ENCODE assay signal across 25 cellular contexts in genomic region chr5:35120745-35121144, GRCh38.
"Had no signal": no experiment of that assay in that cellular context is flagged by ENCODE, and none has a peak within 500 bp of the region (broad histone marks: within the 10 kb centered on the region; RNA-seq: fewer than 3 reads in every experiment).

No MANE protein-coding gene starts in this region.

- ATAC-seq: gastroesophageal sphincter; left cardiac atrium; natural killer cell treated with Interleukin-12 subunit alpha and Interleukin-12 subunit beta and Interleukin-15 and Interleukin-18, amount 100 ng/mL, for 72 hours; right lobe of liver; stimulated activated effector memory CD8-positive, alpha-beta T cell treated with anti-CD3 and anti-CD28 coated beads, Interleukin-12 subunit alpha, Interleukin-12 subunit beta, amount 100 ng/mL, for 72 hours; stimulated activated naive CD8-positive, alpha-beta T cell treated with anti-CD3 and anti-CD28 coated beads, Interleukin-15, Interleukin-2, amounts not matched to agents 100 U/mL and 50 U/mL, for 24 hours had no signal

- H3K27ac ChIP-seq: coronary artery, gastroesophageal sphincter, left ventricle myocardium inferior, neural progenitor cell, ovary, prostate gland, suprapubic skin, thyroid gland had no signal

- H3K36me3 ChIP-seq: gastroesophageal sphincter, left ventricle myocardium inferior, neural progenitor cell, ovary, prostate gland, right lobe of liver, suprapubic skin, thyroid gland had no signal

- H3K4me3 ChIP-seq: coronary artery, gastroesophageal sphincter, left ventricle myocardium inferior, lung, neural progenitor cell, ovary, prostate gland, right lobe of liver, suprapubic skin, thyroid gland had no signal

- H2AFZ ChIP-seq: neural progenitor cell had no signal

- H3K4me2 ChIP-seq: neural progenitor cell had no signal

- H3K9me3 ChIP-seq: gastroesophageal sphincter, left ventricle myocardium inferior, ovary, prostate gland, right lobe of liver, suprapubic skin, thyroid gland had no signal

- H3K4me1 ChIP-seq: gastroesophageal sphincter, left ventricle myocardium inferior, neural progenitor cell, prostate gland, suprapubic skin had no signal

- H3K9ac ChIP-seq: neural progenitor cell had no signal

- DNase-seq: effector CD4-positive, alpha-beta T cell; endodermal cell; immature natural killer cell; kidney; left cardiac atrium; left ventricle myocardium inferior; mesenchymal stem cell; midbrain; nucleus accumbens; ovary; retina; right lobe of liver; stimulated activated CD4-positive, alpha-beta T cell treated with anti-CD3 and anti-CD28 coated beads, Interleukin-4, amount 100 ng/mL, for 1 hour; stimulated activated CD8-positive, alpha-beta memory T cell treated with anti-CD3 and anti-CD28 coated beads, Interleukin-4, amount 100 ng/mL, for 48 hours; stimulated activated naive CD8-positive, alpha-beta T cell treated with anti-CD3 and anti-CD28 coated beads, Interleukin-15, Interleukin-2, amounts not matched to agents 100 U/mL and 50 U/mL, for 24 hours; thyroid gland had no signal

- H3K27me3 ChIP-seq: gastroesophageal sphincter, neural progenitor cell, ovary, right lobe of liver, suprapubic skin, thyroid gland had no signal

- FAIRE-seq: kidney, urothelium cell line had no signal
